ENCODE assay signal across 18 cellular contexts in genomic region chr6:104322849-104323248, GRCh38.
"Had no signal": no experiment of that assay in that cellular context is flagged by ENCODE, and none has a peak within 500 bp of the region (broad histone marks: within the 10 kb centered on the region; RNA-seq: fewer than 3 reads in every experiment).

No MANE protein-coding gene starts in this region.

- H3K4me3 Mint-ChIP-seq: activated naive CD8-positive, alpha-beta T cell; dendritic cell treated with granulocyte-macrophage colony-stimulating factor and Interleukin-4, amounts not matched to agents 40 ng/mL and 50 ng/mL, for 4 days; neural crest cell had no signal

- H3K27ac ChIP-seq: esophagus muscularis mucosa, gastroesophageal sphincter, heart left ventricle, left lung, right atrium auricular region, thyroid gland, WERI-Rb-1 had no signal

- H3K27me3 Mint-ChIP-seq: activated naive CD8-positive, alpha-beta T cell had no signal

- H3K27ac Mint-ChIP-seq: activated naive CD8-positive, alpha-beta T cell; dendritic cell treated with granulocyte-macrophage colony-stimulating factor and Interleukin-4, amounts not matched to agents 40 ng/mL and 50 ng/mL, for 4 days had no signal

- H3K27me3 ChIP-seq: esophagus muscularis mucosa, gastroesophageal sphincter, left lung, right atrium auricular region, thyroid gland had no signal

- H3K9me3 Mint-ChIP-seq: dendritic cell treated with granulocyte-macrophage colony-stimulating factor and Interleukin-4, amounts not matched to agents 40 ng/mL and 50 ng/mL, for 4 days; neural crest cell had no signal

- DNase-seq: activated CD4-positive, alpha-beta T cell treated with anti-CD3 and anti-CD28 coated beads for 1 hour; cerebellar nuclear complex; effector CD8-positive, alpha-beta T cell; heart left ventricle; left lung; mammary epithelial cell; stimulated activated CD4-positive, alpha-beta T cell treated with anti-CD3 and anti-CD28 coated beads, Interleukin-12 subunit alpha, Interleukin-12 subunit beta, amount 100 ng/mL, for 4 hours; stimulated activated CD4-positive, alpha-beta T cell treated with anti-CD3 and anti-CD28 coated beads, Interleukin-1b, Interleukin-23, amount 100 ng/mL, for 48 hours; stimulated activated CD8-positive, alpha-beta memory T cell treated with anti-CD3 and anti-CD28 coated beads, Interleukin-4, amount 100 ng/mL, for 48 hours; stimulated activated naive CD4-positive, alpha-beta T cell; thyroid gland; WERI-Rb-1 had no signal

- H3K9me3 ChIP-seq: esophagus muscularis mucosa, gastroesophageal sphincter, left lung, right atrium auricular region, thyroid gland had no signal

- H3K4me3 ChIP-seq: esophagus muscularis mucosa, gastroesophageal sphincter, heart left ventricle, left lung, right atrium auricular region, thyroid gland had no signal

- H3K36me3 Mint-ChIP-seq: activated naive CD8-positive, alpha-beta T cell had no signal

- H3K36me3 ChIP-seq: esophagus muscularis mucosa, gastroesophageal sphincter, heart left ventricle, left lung, right atrium auricular region, thyroid gland, WERI-Rb-1 had no signal

- H3K4me1 Mint-ChIP-seq: neural crest cell had no signal

- ATAC-seq: gastroesophageal sphincter, heart left ventricle, left lung had no signal
